ENCODE assay signal across 1 cellular context in genomic region chr20:1486566-1486965, GRCh38.
TF ChIP-seq lines count a peak whose summit lies in the region.

No MANE protein-coding gene starts in this region.

TF ChIP-seq in A549, 52 proteins besides CTCF, POLR2A, EP300 and RAD21 (continued from another document):
- TF ChIP-seq ELK1 (IDR thresholded peaks at IDR 0.05; ENCODE audit: low read depth, low read length) = no peak
- no peak for TF ChIP-seq NR3C1 (IDR thresholded peaks at IDR 0.05)
- no peak for TF ChIP-seq USF2 (IDR thresholded peaks at IDR 0.05)
